In the genomic region with DNA sequence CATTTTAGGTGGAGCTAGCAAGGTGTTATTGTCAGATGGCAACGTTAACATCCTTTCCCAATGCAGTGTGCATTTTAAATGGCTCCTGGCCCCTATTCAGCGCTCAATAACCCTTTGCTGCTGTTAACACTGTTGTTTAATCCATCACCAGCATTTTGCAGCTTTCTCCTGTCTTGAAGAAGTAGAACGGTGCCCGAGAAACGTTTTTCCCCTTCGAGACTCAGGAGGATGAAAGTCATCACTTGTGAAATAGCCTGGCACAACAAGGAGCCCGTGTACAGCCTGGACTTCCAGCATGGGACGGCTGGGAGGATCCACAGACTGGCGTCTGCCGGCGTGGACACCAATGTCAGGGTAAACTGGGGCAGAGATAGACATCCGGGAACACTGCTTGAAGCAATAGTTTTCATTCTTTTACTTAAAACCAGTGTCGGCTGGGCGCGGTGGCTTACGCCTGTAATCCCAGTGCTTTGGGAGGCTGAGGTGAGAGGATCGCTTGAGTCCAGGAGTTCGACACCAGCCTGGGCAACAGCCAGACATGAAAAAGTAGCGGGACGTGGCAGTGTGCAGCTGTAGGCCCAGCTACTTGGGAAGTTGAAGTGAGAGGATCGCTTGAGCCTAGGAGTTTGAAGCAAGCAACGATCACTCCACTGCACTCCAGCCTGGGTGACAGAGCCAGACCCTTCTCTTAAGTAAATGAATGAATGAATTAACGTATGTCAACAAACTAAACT, we compare ENCODE assay signal across 8 cellular contexts. TPM values are rescaled to one million over a fixed set of nuclear protein-coding genes. Genes with fewer than 3 reads are reported as not detected.
DNase-seq lines count a peak whose midpoint lies in the region; ATAC-seq and TF ChIP-seq lines count a peak whose summit lies in the region.

No MANE protein-coding gene starts in this region.

- H3K36me3 ChIP-seq in endocrine pancreas (ENCODE audit: control insufficient read depth, insufficient read depth, low read length) = no peaks in the 10 kb centered on the region

- peak; percentile 5 for ATAC-seq in GM18498 (IDR thresholded peaks at IDR 0.05; ENCODE audit: unreplicated experiment)
- peak; percentile 29 for ATAC-seq in omental fat pad (ENCODE audit: low FRiP score)

- H3K27me3 ChIP-seq in endocrine pancreas (ENCODE audit: control insufficient read depth, insufficient read depth, low read length) = no peaks in the 10 kb centered on the region

- DNase-seq in NB4 (ENCODE audit: low read depth) (peak; percentile 21), omental fat pad (ENCODE audit: low spot score) (no peak), NCI-H187 (lab: John Stamatoyannopoulos, UW) (no peak), amniotic stem cell (lab: John Stamatoyannopoulos, UW) (no peak), pons (ENCODE audit: low spot score) (no peak)
- DNase-seq in effector CD8-positive, alpha-beta T cell (lab: John Stamatoyannopoulos, UW) = no peak

- H3K4me3 ChIP-seq in NB4 (ENCODE audit: low read depth, low read length) = peak overlapping the region; percentile 80
- H3K4me3 ChIP-seq in endocrine pancreas (ENCODE audit: control insufficient read depth, insufficient read depth, low read length) = peak overlapping the region; percentile 79

- TF ChIP-seq POLR2A in NB4 (IDR thresholded peaks at IDR 0.05; ENCODE audit: extremely low read depth, insufficient read length) = no peak

- H3K9ac ChIP-seq in endocrine pancreas (ENCODE audit: control insufficient read depth, insufficient read depth, low read length) = no peak overlapping the region

- no peaks in the 10 kb centered on the region for H3K4me1 ChIP-seq in endocrine pancreas (ENCODE audit: control insufficient read depth, insufficient read depth, low read length)

- no peaks in the 10 kb centered on the region for H3K9me3 ChIP-seq in endocrine pancreas (ENCODE audit: control insufficient read depth, low read length)

- TF ChIP-seq CTCF in NB4 (IDR thresholded peaks at IDR 0.05; ENCODE audit: low read depth, low read length) = no peak
- no peak for TF ChIP-seq CTCF in omental fat pad (IDR thresholded peaks at IDR 0.05)

RNA-seq across cellular contexts. Expression of gene CHAF1B, which starts 0.9 kb away (rescaled TPM):
- 1 to 10 TPM in 2 of 4 donors, under 1 TPM in 2; 0.75 to 1.3 (median 1.0) TPM for total RNA-seq in omental fat pad
